ENCODE assay signal across 15 cellular contexts in genomic region chr17:68707032-68707431, GRCh38.
DNase-seq lines count a peak whose midpoint lies in the region; ATAC-seq and TF ChIP-seq lines count a peak whose summit lies in the region.
"Had no signal": no experiment of that assay in that cellular context is flagged by ENCODE, and none has a peak within 500 bp of the region (broad histone marks: within the 10 kb centered on the region; RNA-seq: fewer than 3 reads in every experiment).

No MANE protein-coding gene starts in this region.

- TF ChIP-seq CTCF in fibroblast of the aortic adventitia (IDR thresholded peaks at IDR 0.05; ENCODE audit: insufficient read depth, low read length) (no peak), neural crest cell (conservative IDR thresholded peaks at IDR 0.05) (no peak)

- H3K27me3 Mint-ChIP-seq in neural crest cell (ENCODE audit: low read depth): peaks cover 8% of the 10 kb centered on the region
- peaks cover 18% of the 10 kb centered on the region for H3K27me3 Mint-ChIP-seq in activated T-cell treated with anti-CD3 and anti-CD28 coated beads, Interleukin-2, amount 50 U/mL, for 4 hours (ENCODE audit: low read depth)

- no peak for ATAC-seq in GM21528 (IDR thresholded peaks at IDR 0.05; ENCODE audit: low FRiP score, unreplicated experiment)
- ATAC-seq in activated T-cell treated with anti-CD3 and anti-CD28 coated beads, Interleukin-2, amount 50 U/mL, for 4 hours: no peak
- ATAC-seq: activated CD4-positive, alpha-beta T cell treated with anti-CD3 and anti-CD28 coated beads for 36 hours; stimulated activated naive CD8-positive, alpha-beta T cell treated with anti-CD3 and anti-CD28 coated beads, Interleukin-15, Interleukin-2, amounts not matched to agents 100 U/mL and 50 U/mL, for 24 hours had no signal

- DNase-seq in ELR (ENCODE audit: low read depth) (peak; percentile 61), T1000 (lab: John Stamatoyannopoulos, UW) (peak; percentile 8), fibroblast of the aortic adventitia (ENCODE audit: low read depth) (peak; percentile 65), neural crest cell (ENCODE audit: low read depth, low spot score) (no peak), NCI-H1694 treated with DMSO at 0.1 percent for 48 hours (lab: John Stamatoyannopoulos, UW) (no peak)
- DNase-seq in stimulated activated CD4-positive, alpha-beta T cell treated with anti-CD3 and anti-CD28 coated beads, Interleukin-2, amount 100 ng/mL, for 24 hours: no peak
- no peak for DNase-seq in activated T-cell treated with anti-CD3 and anti-CD28 coated beads, Interleukin-2, amount 50 U/mL, for 4 hours
- DNase-seq: activated CD4-positive, alpha-beta T cell treated with anti-CD3 and anti-CD28 coated beads for 36 hours; activated T-cell treated with anti-CD3 and anti-CD28 coated beads, Interleukin-2, amount 50 U/mL, for 24 hours; endodermal cell; GDM1; psoas muscle; stimulated activated naive CD8-positive, alpha-beta T cell treated with anti-CD3 and anti-CD28 coated beads, Interleukin-15, Interleukin-2, amounts not matched to agents 100 U/mL and 50 U/mL, for 24 hours had no signal

- H3K9me3 Mint-ChIP-seq in neural crest cell: peaks cover 3% of the 10 kb centered on the region
- H3K9me3 Mint-ChIP-seq in activated T-cell treated with anti-CD3 and anti-CD28 coated beads, Interleukin-2, amount 50 U/mL, for 4 hours: no peaks in the 10 kb centered on the region
- H3K9me3 Mint-ChIP-seq: activated T-cell treated with anti-CD3 and anti-CD28 coated beads, Interleukin-2, amount 50 U/mL, for 24 hours; endodermal cell; mesothelial cell of epicardium had no signal

- H3K36me3 Mint-ChIP-seq in neural crest cell (ENCODE audit: low read depth): no peaks in the 10 kb centered on the region
- no peaks in the 10 kb centered on the region for H3K36me3 Mint-ChIP-seq in activated T-cell treated with anti-CD3 and anti-CD28 coated beads, Interleukin-2, amount 50 U/mL, for 4 hours (ENCODE audit: insufficient read depth)
- H3K36me3 Mint-ChIP-seq: mesothelial cell of epicardium had no signal

- H3K27ac Mint-ChIP-seq in neural crest cell (ENCODE audit: unreplicated experiment): peak overlapping the region; percentile 28
- H3K27ac Mint-ChIP-seq: activated CD4-positive, alpha-beta T cell treated with anti-CD3 and anti-CD28 coated beads for 36 hours; activated T-cell treated with anti-CD3 and anti-CD28 coated beads, Interleukin-2, amount 50 U/mL, for 24 hours; endodermal cell; mesothelial cell of epicardium had no signal

- no peak overlapping the region for H3K4me3 Mint-ChIP-seq in neural crest cell
- H3K4me3 Mint-ChIP-seq in activated T-cell treated with anti-CD3 and anti-CD28 coated beads, Interleukin-2, amount 50 U/mL, for 4 hours: no peak overlapping the region
- H3K4me3 Mint-ChIP-seq: activated CD4-positive, alpha-beta T cell treated with anti-CD3 and anti-CD28 coated beads for 36 hours; activated T-cell treated with anti-CD3 and anti-CD28 coated beads, Interleukin-2, amount 50 U/mL, for 24 hours; endodermal cell; mesothelial cell of epicardium had no signal

- no peaks in the 10 kb centered on the region for H3K4me1 Mint-ChIP-seq in neural crest cell
- no peaks in the 10 kb centered on the region for H3K4me1 Mint-ChIP-seq in activated T-cell treated with anti-CD3 and anti-CD28 coated beads, Interleukin-2, amount 50 U/mL, for 4 hours (ENCODE audit: low read depth)
- H3K4me1 Mint-ChIP-seq: activated CD4-positive, alpha-beta T cell treated with anti-CD3 and anti-CD28 coated beads for 36 hours had no signal

- no peak overlapping the region for H3K4me3 ChIP-seq in fibroblast of the aortic adventitia (ENCODE audit: low read depth, low read length)
- H3K4me3 ChIP-seq: psoas muscle had no signal

Comparison
In these comparisons a context has a peak if more than half of its experiments do, and no peak if none do; other contexts are left out.
1. DNase-seq: peak in ELR (single experiment), T1000 (single experiment) and fibroblast of the aortic adventitia (single experiment); none in neural crest cell (single experiment), stimulated activated CD4-positive, alpha-beta T cell treated with anti-CD3 and anti-CD28 coated beads, Interleukin-2, amount 100 ng/mL, for 24 hours (0 of 2), activated T-cell treated with anti-CD3 and anti-CD28 coated beads, Interleukin-2, amount 50 U/mL, for 4 hours (single experiment) and NCI-H1694 treated with DMSO at 0.1 percent for 48 hours (single experiment).